1 cellular context compared by ENCODE assay signal in the genomic region with DNA sequence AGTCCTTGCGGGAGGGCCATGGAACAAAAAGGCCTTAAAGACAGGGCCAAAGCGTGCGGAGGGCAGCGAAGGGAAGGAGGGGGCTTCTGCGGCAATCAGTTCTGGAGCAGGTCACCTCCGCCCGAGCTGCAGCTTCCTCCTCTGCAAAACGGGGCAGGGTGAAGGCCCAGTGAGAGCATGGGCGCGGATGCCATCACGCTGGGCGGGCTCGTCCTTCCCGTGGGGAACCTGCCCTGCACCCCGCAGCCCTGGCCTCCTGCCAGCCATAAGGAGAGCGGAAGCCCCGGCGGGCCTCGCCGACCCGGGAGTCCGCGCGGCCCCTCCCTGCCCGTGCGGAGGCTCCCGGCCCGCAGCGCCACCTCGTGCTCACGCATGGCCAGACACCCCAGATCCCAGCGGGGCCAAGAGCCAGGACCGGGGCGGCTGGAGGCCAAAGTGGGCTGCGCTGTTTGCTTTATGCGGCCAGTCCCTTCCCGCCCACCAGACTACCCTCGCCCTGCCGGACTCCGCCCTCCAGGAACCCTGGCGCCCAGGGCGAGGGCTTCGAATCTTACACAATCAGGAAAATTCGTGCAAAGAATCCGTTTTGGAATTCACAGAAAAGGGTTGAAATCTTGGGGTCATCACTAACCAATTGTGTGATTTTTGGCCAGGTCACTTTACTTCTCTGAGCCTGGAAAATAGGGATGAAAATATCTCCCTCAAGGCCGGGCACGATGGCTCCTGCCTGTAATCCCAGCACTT.
TF ChIP-seq lines count a peak whose summit lies in the region.

No MANE protein-coding gene starts in this region.

TF ChIP-seq in HepG2, 621 proteins besides CTCF, POLR2A, EP300 and RAD21 (continued from another document and continues in another):
- TF ChIP-seq SUZ12 (IDR thresholded peaks at IDR 0.05; ENCODE audit: low read depth, low read length) = no peak
- TF ChIP-seq ZNF720 (CRISPR knock-in tag; IDR thresholded peaks at IDR 0.05) = no peak
- TF ChIP-seq, protein P1, sequence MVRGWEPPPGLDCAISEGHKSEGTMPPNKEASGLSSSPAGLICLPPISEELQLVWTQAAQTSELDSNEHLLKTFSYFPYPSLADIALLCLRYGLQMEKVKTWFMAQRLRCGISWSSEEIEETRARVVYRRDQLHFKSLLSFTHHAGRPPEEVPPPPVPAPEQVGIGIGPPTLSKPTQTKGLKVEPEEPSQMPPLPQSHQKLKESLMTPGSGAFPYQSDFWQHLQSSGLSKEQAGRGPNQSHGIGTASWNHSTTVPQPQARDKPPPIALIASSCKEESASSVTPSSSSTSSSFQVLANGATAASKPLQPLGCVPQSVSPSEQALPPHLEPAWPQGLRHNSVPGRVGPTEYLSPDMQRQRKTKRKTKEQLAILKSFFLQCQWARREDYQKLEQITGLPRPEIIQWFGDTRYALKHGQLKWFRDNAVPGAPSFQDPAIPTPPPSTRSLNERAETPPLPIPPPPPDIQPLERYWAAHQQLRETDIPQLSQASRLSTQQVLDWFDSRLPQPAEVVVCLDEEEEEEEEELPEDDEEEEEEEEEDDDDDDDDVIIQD (CRISPR knock-in tag; IDR thresholded peaks at IDR 0.05; ENCODE audit: low read depth) = peak; percentile 60; the same call in 1 of the 2 replicates
- 0 out of 2 replicates have a peak, but pooled peaks have one; percentile 33 for TF ChIP-seq ZMAT3 (CRISPR knock-in tag; conservative IDR thresholded peaks at IDR 0.05)
- no peak for TF ChIP-seq MYNN (CRISPR knock-in tag; IDR thresholded peaks at IDR 0.05; ENCODE audit: low read depth)
- TF ChIP-seq ZNF615 (CRISPR knock-in tag; IDR thresholded peaks at IDR 0.05; ENCODE audit: borderline replicate concordance) = no peak
- no peak for TF ChIP-seq ZEB1 (IDR thresholded peaks at IDR 0.05; ENCODE audit: insufficient replicate concordance, low read depth)
- no peak for TF ChIP-seq HNF1A (IDR thresholded peaks at IDR 0.05; ENCODE audit: low read depth)
- peak; percentile 58 for TF ChIP-seq HNF1A (CRISPR knock-in tag; IDR thresholded peaks at IDR 0.05; ENCODE audit: borderline replicate concordance)
- TF ChIP-seq ZSCAN22 (CRISPR knock-in tag; IDR thresholded peaks at IDR 0.05) = no peak
- no peak for TF ChIP-seq NAIF1 (CRISPR knock-in tag; IDR thresholded peaks at IDR 0.05; ENCODE audit: borderline replicate concordance)
- TF ChIP-seq HIVEP1 (CRISPR knock-in tag; IDR thresholded peaks at IDR 0.05) = 0 out of 2 replicates have a peak, but pooled peaks have one; percentile 44
- no peak for TF ChIP-seq ARHGAP35 (CRISPR knock-in tag; IDR thresholded peaks at IDR 0.05; ENCODE audit: borderline replicate concordance)
- TF ChIP-seq FOXO1 (CRISPR knock-in tag; IDR thresholded peaks at IDR 0.05) = peak; percentile 64; the same call in 1 of the 2 replicates
- no peak for TF ChIP-seq ZNF563 (CRISPR knock-in tag; IDR thresholded peaks at IDR 0.05)
- no peak for TF ChIP-seq ZNF646 (CRISPR knock-in tag; IDR thresholded peaks at IDR 0.05)
- no peak for TF ChIP-seq PPARG (CRISPR knock-in tag; conservative IDR thresholded peaks at IDR 0.05)
- TF ChIP-seq RNF2 (conservative IDR thresholded peaks at IDR 0.05; ENCODE audit: low read depth) = no peak
- 0 out of 2 replicates have a peak, but pooled peaks have one; percentile 32 for TF ChIP-seq GTF3A (CRISPR knock-in tag; conservative IDR thresholded peaks at IDR 0.05)
- TF ChIP-seq PITX1 (CRISPR knock-in tag; IDR thresholded peaks at IDR 0.05) = peak; percentile 52; the same call in 1 of the 2 replicates
- TF ChIP-seq PHF20 (CRISPR knock-in tag; IDR thresholded peaks at IDR 0.05) = no peak
- TF ChIP-seq ZNF34 (CRISPR knock-in tag; IDR thresholded peaks at IDR 0.05; ENCODE audit: borderline replicate concordance) = no peak
- no peak for TF ChIP-seq ZBTB21 (CRISPR knock-in tag; IDR thresholded peaks at IDR 0.05)
- TF ChIP-seq ZNF160 (CRISPR knock-in tag; IDR thresholded peaks at IDR 0.05) = no peak
- peak; percentile 59 for TF ChIP-seq ZNF121 (CRISPR knock-in tag; IDR thresholded peaks at IDR 0.05)
- no peak for TF ChIP-seq ATF7 (IDR thresholded peaks at IDR 0.05)
- no peak for TF ChIP-seq ATF7 (CRISPR knock-in tag; IDR thresholded peaks at IDR 0.05)
- no peak; the same call in 1 of the 2 replicates for TF ChIP-seq ZNF441 (CRISPR knock-in tag; IDR thresholded peaks at IDR 0.05; ENCODE audit: borderline replicate concordance)
- TF ChIP-seq ZNF24 (IDR thresholded peaks at IDR 0.05) = no peak
- no peak for TF ChIP-seq REL (CRISPR knock-in tag; conservative IDR thresholded peaks at IDR 0.05)
- no peak for TF ChIP-seq ZBTB3 (CRISPR knock-in tag; IDR thresholded peaks at IDR 0.05; ENCODE audit: borderline replicate concordance, low read depth)
- no peak for TF ChIP-seq SSRP1 (CRISPR knock-in tag; IDR thresholded peaks at IDR 0.05)
- no peak for TF ChIP-seq MED8 (CRISPR knock-in tag; IDR thresholded peaks at IDR 0.05; ENCODE audit: insufficient replicate concordance)
- no peak for TF ChIP-seq U2AF1 (optimal IDR thresholded peaks at IDR 0.05; ENCODE audit: low read depth, low read length)
- TF ChIP-seq AKAP8 (CRISPR knock-in tag; IDR thresholded peaks at IDR 0.05) = peak; percentile 94
- no peak for TF ChIP-seq FOXP1 (IDR thresholded peaks at IDR 0.05)
- TF ChIP-seq FOXP1 (CRISPR knock-in tag; IDR thresholded peaks at IDR 0.05) = no peak
- TF ChIP-seq SNAI1 (CRISPR knock-in tag; IDR thresholded peaks at IDR 0.05; ENCODE audit: borderline replicate concordance) = no peak
- no peak for TF ChIP-seq ZNF180 (CRISPR knock-in tag; IDR thresholded peaks at IDR 0.05; ENCODE audit: borderline replicate concordance, low read depth)
- TF ChIP-seq ZNF251 (CRISPR knock-in tag; IDR thresholded peaks at IDR 0.05) = no peak
- TF ChIP-seq CBX5 (CRISPR knock-in tag; IDR thresholded peaks at IDR 0.05; ENCODE audit: borderline replicate concordance) = peak; percentile 74; the same call in 1 of the 2 replicates
- TF ChIP-seq ZNF746 (CRISPR knock-in tag; IDR thresholded peaks at IDR 0.05) = peak; percentile 76; the same call in 1 of the 2 replicates
- no peak for TF ChIP-seq ZNF616 (CRISPR knock-in tag; IDR thresholded peaks at IDR 0.05; ENCODE audit: low read depth)
- TF ChIP-seq ZNF275 (CRISPR knock-in tag; IDR thresholded peaks at IDR 0.05; ENCODE audit: borderline replicate concordance) = 0 out of 2 replicates have a peak, but pooled peaks have one; percentile 48
- peak; percentile 43 for TF ChIP-seq CEBPG (CRISPR knock-in tag; IDR thresholded peaks at IDR 0.05)
- no peak for TF ChIP-seq ARID3A (IDR thresholded peaks at IDR 0.05; ENCODE audit: low read depth, low read length)
- peak; percentile 49 for TF ChIP-seq TEAD3 (CRISPR knock-in tag; optimal IDR thresholded peaks at IDR 0.05; ENCODE audit: borderline replicate concordance)
- TF ChIP-seq RFX1 (IDR thresholded peaks at IDR 0.05) = no peak
- TF ChIP-seq DBP (CRISPR knock-in tag; IDR thresholded peaks at IDR 0.05; ENCODE audit: not compliant biosample characterization) = no peak
